ENCODE assay signal across 27 cellular contexts in the genomic region with DNA sequence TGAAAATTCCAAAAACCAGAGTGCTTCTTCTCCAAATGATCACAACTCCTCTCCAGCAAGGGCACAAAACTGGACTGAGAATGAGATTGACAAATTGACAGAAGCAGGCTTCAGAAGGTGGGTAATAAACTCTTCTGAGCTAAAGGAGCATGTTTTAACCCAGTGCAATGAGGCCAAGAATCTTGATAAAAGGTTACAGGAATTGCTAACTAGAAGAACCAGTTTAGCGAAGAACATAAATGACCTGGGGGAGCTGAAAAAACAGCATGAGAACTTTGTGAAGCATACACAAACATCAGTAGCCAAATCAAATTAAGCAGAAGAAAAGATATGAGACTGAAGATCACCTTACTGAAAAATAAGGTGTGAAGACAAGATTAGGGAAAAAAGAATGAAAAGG. TPM values are rescaled to one million over a fixed set of nuclear protein-coding genes. Genes with fewer than 3 reads are reported as not detected.
DNase-seq lines count a peak whose midpoint lies in the region; ATAC-seq, FAIRE-seq and TF ChIP-seq lines count a peak whose summit lies in the region.
"Had no signal": no experiment of that assay in that cellular context is flagged by ENCODE, and none has a peak within 500 bp of the region (broad histone marks: within the 10 kb centered on the region; RNA-seq: fewer than 3 reads in every experiment).

No MANE protein-coding gene starts in this region.

- no peak overlapping the region for H2BK5ac ChIP-seq in mesendoderm (ENCODE audit: low read length)

- in situ Hi-C loops in transverse colon (cut with MboI; ENCODE audit: low pct_ligation_motif_present in 1 of 4, low pct_unique_long_range_greater_than_20kb in 1 of 4, low sequenced_read_pairs in 3 of 4): no loop called here

- no peak overlapping the region for H4K8ac ChIP-seq in mesendoderm (ENCODE audit: low read depth, low read length)

- H3K23ac ChIP-seq in mesendoderm (ENCODE audit: low read length): no peak overlapping the region

- peaks cover 2% of the 10 kb centered on the region for H3K4me1 ChIP-seq in mesendoderm (ENCODE audit: control insufficient read depth, low read depth, low read length)
- H3K4me1 ChIP-seq in small intestine (ENCODE audit: control insufficient read depth in 2 of 2, insufficient read depth in 1 of 2, low read depth in 1 of 2, low read length in 1 of 2): no peaks in the 10 kb centered on the region
- no peaks in the 10 kb centered on the region for H3K4me1 ChIP-seq in tibial nerve
- H3K4me1 ChIP-seq in smooth muscle cell (ENCODE audit: low read depth): no peaks in the 10 kb centered on the region
- H3K4me1 ChIP-seq in transverse colon: no peaks in the 10 kb centered on the region
- H3K4me1 ChIP-seq: A549, BE2C, HAP-1, SJCRH30 had no signal

- H3K4me2 ChIP-seq in mesendoderm (ENCODE audit: low read length) (no peak overlapping the region), smooth muscle cell (no peak overlapping the region)
- H3K4me2 ChIP-seq: A549 had no signal

- no peak overlapping the region for H4K5ac ChIP-seq in mesendoderm (ENCODE audit: low read length)

- H2AK5ac ChIP-seq in mesendoderm (ENCODE audit: low read length): no peak overlapping the region

- no peak overlapping the region for H2AFZ ChIP-seq in smooth muscle cell (ENCODE audit: low read depth)
- H2AFZ ChIP-seq: GM23248 had no signal

- H3K56ac ChIP-seq in mesendoderm (ENCODE audit: low read length): no peak overlapping the region

- no peak overlapping the region for H2BK120ac ChIP-seq in mesendoderm (ENCODE audit: low read depth, low read length)

- no peak overlapping the region for H3K4me3 ChIP-seq in mesendoderm (ENCODE audit: low read length)
- H3K4me3 ChIP-seq in small intestine (ENCODE audit: low read depth in 1 of 2, low read length in 2 of 2): no peak overlapping the region
- H3K4me3 ChIP-seq in tibial nerve: no peak overlapping the region
- no peak overlapping the region for H3K4me3 ChIP-seq in smooth muscle cell
- no peak overlapping the region for H3K4me3 ChIP-seq in transverse colon
- H3K4me3 ChIP-seq: A549, GM23248, HAP-1, SJCRH30 had no signal

- H3K9me3 ChIP-seq in small intestine (ENCODE audit: control insufficient read depth, low read depth) (no peaks in the 10 kb centered on the region), tibial nerve (peaks cover 0 to 5% (median 0%) of the 10 kb centered on the region in 4 donors), smooth muscle cell (replicated peaks; ENCODE audit: low read depth) (no peaks in the 10 kb centered on the region), transverse colon (peaks cover 0 to 5% of the 10 kb centered on the region in 2 donors)
- H3K9me3 ChIP-seq: A549, BE2C, HAP-1, SJCRH30 had no signal

- TF ChIP-seq EP300 in tibial nerve (IDR thresholded peaks at IDR 0.05) (no peak), transverse colon (IDR thresholded peaks at IDR 0.05; ENCODE audit: low read depth) (no peak)

- H3K79me1 ChIP-seq in mesendoderm (ENCODE audit: low read length): no peaks in the 10 kb centered on the region

- no peaks in the 10 kb centered on the region for H4K20me1 ChIP-seq in smooth muscle cell (ENCODE audit: low read depth)

- no CpG with 5 or more reads among the region's 1 CpG for WGBS in mesendoderm (ENCODE audit: extremely low coverage, insufficient coverage, low lambda C conversion rate)
- WGBS in small intestine, 3 donors: 21 to 77% (median 44%) methylated on average over 1 of the region's 1 CpG
- WGBS in tibial nerve, 2 donors: 92 to 97% methylated on average over 1 of the region's 1 CpG
- WGBS in smooth muscle cell (ENCODE audit: low lambda C conversion rate): 76% methylated on average over 1 of the region's 1 CpG
- 63 to 67% methylated on average over 1 of the region's 1 CpG for WGBS in transverse colon (ENCODE audit: low coverage in 1 of 2), 2 donors

- no peak for FAIRE-seq in small intestine (lab: Jason Lieb, UNC)
- FAIRE-seq: A549, GM12892, RCC 7860 had no signal

- intact Hi-C loops in transverse colon (cut with DNase I; ENCODE audit: low total_unique reads): no loop called here

- no peak overlapping the region for H3K18ac ChIP-seq in mesendoderm (ENCODE audit: low read length)

- no peak for TF ChIP-seq POLR2A in tibial nerve (IDR thresholded peaks at IDR 0.05)
- no peak for TF ChIP-seq POLR2A in transverse colon (IDR thresholded peaks at IDR 0.05)

- H3K36me3 ChIP-seq in mesendoderm (ENCODE audit: control insufficient read depth, insufficient read depth, low read length) (no peaks in the 10 kb centered on the region), small intestine (ENCODE audit: control insufficient read depth in 2 of 2, insufficient read depth in 2 of 2, low read length in 2 of 2) (no peaks in the 10 kb centered on the region), tibial nerve (no peaks in the 10 kb centered on the region), smooth muscle cell (ENCODE audit: low read depth) (no peaks in the 10 kb centered on the region), transverse colon (no peaks in the 10 kb centered on the region)
- H3K36me3 ChIP-seq: BE2C, HAP-1, SJCRH30 had no signal

- H3K27ac ChIP-seq in VCaP: peak overlapping the region; percentile 90
- H3K27ac ChIP-seq in mesendoderm (ENCODE audit: low read depth, low read length): no peak overlapping the region
- no peak overlapping the region for H3K27ac ChIP-seq in small intestine (ENCODE audit: low read depth in 1 of 2, low read length in 1 of 2)
- H3K27ac ChIP-seq in tibial nerve: no peak overlapping the region
- no peak overlapping the region for H3K27ac ChIP-seq in smooth muscle cell (ENCODE audit: low read depth)
- no peak overlapping the region for H3K27ac ChIP-seq in transverse colon
- H3K27ac ChIP-seq: A549, GM23248, HL-60, SJCRH30 had no signal

- H3K79me2 ChIP-seq in mesendoderm (ENCODE audit: control insufficient read depth, insufficient read depth, low read length) (no peaks in the 10 kb centered on the region), smooth muscle cell (ENCODE audit: low read depth) (no peaks in the 10 kb centered on the region)

- H2BK15ac ChIP-seq in mesendoderm (replicated peaks; ENCODE audit: low read depth): no peak overlapping the region

- DNase-seq in DMS53 treated with DMSO at 0.1 percent for 48 hours (lab: John Stamatoyannopoulos, UW; ENCODE audit: unreplicated experiment) (peak; percentile 28), mesendoderm (peak; percentile 17), small intestine (peak; percentile 24), tibial nerve (ENCODE audit: low spot score in 2 of 2) (no peak), smooth muscle cell (lab: John Stamatoyannopoulos, UW; ENCODE audit: unreplicated experiment) (no peak), transverse colon (no peak)
- DNase-seq: BE2C; CD4-positive, CD25-positive, alpha-beta regulatory T cell; DND-41; GM23248; KBM-7; NCI-H1105; NCI-H146; NCI-H2029 treated with DMSO at 0.1 percent for 48 hours; NCI-H345; NCI-H524; SJCRH30 had no signal

- no peak overlapping the region for H3K4ac ChIP-seq in mesendoderm (ENCODE audit: low read depth, low read length)

- H3K9ac ChIP-seq in mesendoderm (ENCODE audit: low read length) (no peak overlapping the region), smooth muscle cell (ENCODE audit: low read depth) (no peak overlapping the region)
- H3K9ac ChIP-seq: GM23248 had no signal

- no peaks in the 10 kb centered on the region for H3K27me3 ChIP-seq in mesendoderm (ENCODE audit: insufficient read depth, low read length, poor library complexity)
- H3K27me3 ChIP-seq in small intestine (ENCODE audit: control insufficient read depth in 2 of 2, insufficient read depth in 2 of 2, low read length in 2 of 2): no peaks in the 10 kb centered on the region
- H3K27me3 ChIP-seq in tibial nerve: no peaks in the 10 kb centered on the region
- no peaks in the 10 kb centered on the region for H3K27me3 ChIP-seq in smooth muscle cell (ENCODE audit: low read depth)
- H3K27me3 ChIP-seq in transverse colon: no peaks in the 10 kb centered on the region
- H3K27me3 ChIP-seq: BE2C, SJCRH30 had no signal

- TF ChIP-seq CTCF in VCaP (conservative IDR thresholded peaks at IDR 0.05) (no peak), tibial nerve (IDR thresholded peaks at IDR 0.05) (no peak), smooth muscle cell (IDR thresholded peaks at IDR 0.05; ENCODE audit: borderline replicate concordance, insufficient read depth, poor library complexity, severe bottlenecking) (no peak), transverse colon (IDR thresholded peaks at IDR 0.05) (no peak)

- no peak for ATAC-seq in HG02885 (IDR thresholded peaks at IDR 0.05; ENCODE audit: poor library complexity, unreplicated experiment)
- ATAC-seq: A549 had no signal

- H3F3A ChIP-seq in smooth muscle cell (ENCODE audit: low read depth): no peaks in the 10 kb centered on the region

RNA-seq across cellular contexts. Expression of a gene that starts 15.5 kb away (rescaled TPM):
- not detected for polyA plus RNA-seq in mesendoderm (2013, experiment 1 of 2)
- not detected for polyA plus RNA-seq in mesendoderm (2013, experiment 2 of 2)
- polyA plus RNA-seq in small intestine (not detected), smooth muscle cell (not detected in 2 replicates)
- total RNA-seq in tibial nerve (not detected), smooth muscle cell (not detected in 2 replicates), transverse colon (not detected)
- total RNA-seq: CD4-positive, CD25-positive, alpha-beta regulatory T cell; G401; GM23248; HT1080; OCI-LY7; SJCRH30 had no signal
- polyA plus RNA-seq: A549; CD4-positive, CD25-positive, alpha-beta regulatory T cell; GM23248 had no signal

RNA-seq across cellular contexts. Expression of a gene that starts 21.1 kb away (rescaled TPM):
- polyA plus RNA-seq in mesendoderm (2013, experiment 1 of 2): not detected
- polyA plus RNA-seq in mesendoderm (2013, experiment 2 of 2): not detected
- not detected for polyA plus RNA-seq in small intestine
- not detected for total RNA-seq in tibial nerve
- total RNA-seq in smooth muscle cell: not detected in 2 replicates
- 0.02 TPM in 1 of 2 replicates, not detected in the other for polyA plus RNA-seq in smooth muscle cell
- total RNA-seq in transverse colon: not detected
- total RNA-seq: CD4-positive, CD25-positive, alpha-beta regulatory T cell; G401; GM23248; HT1080; OCI-LY7; SJCRH30 had no signal
- polyA plus RNA-seq: A549; CD4-positive, CD25-positive, alpha-beta regulatory T cell; GM23248 had no signal

RNA-seq across cellular contexts. Expression of a gene that starts 33.4 kb away (rescaled TPM):
- polyA plus RNA-seq in mesendoderm (2013, experiment 1 of 2): not detected
- not detected for polyA plus RNA-seq in mesendoderm (2013, experiment 2 of 2)
- polyA plus RNA-seq in small intestine (not detected), smooth muscle cell (not detected in 2 replicates)
- total RNA-seq in tibial nerve (not detected), smooth muscle cell (not detected in 2 replicates), transverse colon (not detected)
- total RNA-seq: CD4-positive, CD25-positive, alpha-beta regulatory T cell; G401; GM23248; HT1080; OCI-LY7; SJCRH30 had no signal
- polyA plus RNA-seq: A549; CD4-positive, CD25-positive, alpha-beta regulatory T cell; GM23248 had no signal

RNA-seq across cellular contexts. Expression of a gene that starts 47.6 kb away (rescaled TPM):
- polyA plus RNA-seq in mesendoderm (2013, experiment 1 of 2): 3.5 TPM
- polyA plus RNA-seq in mesendoderm (2013, experiment 2 of 2): 3.2 TPM
- polyA plus RNA-seq in small intestine (10 to 100 TPM in 2 of 3 donors, 1 to 10 TPM in 1; 8.4 to 10.9 (median 10.3) TPM), smooth muscle cell (7.8 and 10.7 TPM in 2 replicates)
- total RNA-seq in tibial nerve (10 to 100 TPM in 3 of 4 donors, 1 to 10 TPM in 1; 8.1 to 14.2 (median 11.8) TPM), smooth muscle cell (10.7 and 18.9 TPM in 2 replicates), transverse colon (10 to 100 TPM; 12.1 to 30.2 (median 19.9) TPM)

Comparison
In these comparisons a context has a peak if more than half of its experiments do, and no peak if none do; other contexts are left out.
1. DNase-seq: peak in DMS53 treated with DMSO at 0.1 percent for 48 hours (single experiment), mesendoderm (single experiment) and small intestine (single experiment); none in tibial nerve (0 of 2), smooth muscle cell (single experiment) and transverse colon (single experiment).